ENCODE assay signal across 1 cellular context in the genomic region with DNA sequence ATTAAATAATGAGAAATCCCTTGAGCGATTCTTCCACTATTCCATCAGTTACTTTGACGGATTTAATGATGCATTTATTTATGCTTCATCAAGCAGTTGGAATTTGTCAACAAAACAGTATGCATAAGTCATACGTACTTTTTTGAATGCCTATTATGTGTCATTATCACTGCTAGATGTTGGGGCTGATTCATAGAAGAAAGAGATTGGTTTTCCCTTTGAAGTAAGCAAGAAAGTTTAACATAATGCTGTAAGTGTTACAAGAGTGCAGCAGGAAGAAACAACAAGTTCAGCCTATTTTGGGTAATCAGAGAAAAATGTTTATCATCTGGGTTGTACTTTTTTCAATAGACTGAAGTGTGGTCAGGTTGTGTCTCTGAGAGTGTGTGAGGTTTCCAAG.
A peak's percentile ranks its signal among the peaks of the same experiment; 100 is the strongest.
TF ChIP-seq lines count a peak whose summit lies in the region.

No MANE protein-coding gene starts in this region.

TF ChIP-seq in HEK293, 187 proteins besides CTCF, POLR2A, EP300 and RAD21 (continued from another document):
- TF ChIP-seq, protein P1, sequence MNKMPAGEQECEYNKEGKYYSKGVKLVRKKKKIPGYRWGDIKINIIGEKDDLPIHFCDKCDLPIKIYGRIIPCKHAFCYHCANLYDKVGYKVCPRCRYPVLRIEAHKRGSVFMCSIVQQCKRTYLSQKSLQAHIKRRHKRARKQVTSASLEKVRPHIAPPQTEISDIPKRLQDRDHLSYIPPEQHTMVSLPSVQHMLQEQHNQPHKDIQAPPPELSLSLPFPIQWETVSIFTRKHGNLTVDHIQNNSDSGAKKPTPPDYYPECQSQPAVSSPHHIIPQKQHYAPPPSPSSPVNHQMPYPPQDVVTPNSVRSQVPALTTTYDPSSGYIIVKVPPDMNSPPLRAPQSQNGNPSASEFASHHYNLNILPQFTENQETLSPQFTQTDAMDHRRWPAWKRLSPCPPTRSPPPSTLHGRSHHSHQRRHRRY (tag by site-specific recombination; IDR thresholded peaks at IDR 0.05), result no peak
- TF ChIP-seq, protein P2, sequence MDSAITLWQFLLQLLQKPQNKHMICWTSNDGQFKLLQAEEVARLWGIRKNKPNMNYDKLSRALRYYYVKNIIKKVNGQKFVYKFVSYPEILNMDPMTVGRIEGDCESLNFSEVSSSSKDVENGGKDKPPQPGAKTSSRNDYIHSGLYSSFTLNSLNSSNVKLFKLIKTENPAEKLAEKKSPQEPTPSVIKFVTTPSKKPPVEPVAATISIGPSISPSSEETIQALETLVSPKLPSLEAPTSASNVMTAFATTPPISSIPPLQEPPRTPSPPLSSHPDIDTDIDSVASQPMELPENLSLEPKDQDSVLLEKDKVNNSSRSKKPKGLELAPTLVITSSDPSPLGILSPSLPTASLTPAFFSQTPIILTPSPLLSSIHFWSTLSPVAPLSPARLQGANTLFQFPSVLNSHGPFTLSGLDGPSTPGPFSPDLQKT (IDR thresholded peaks at IDR 0.05; ENCODE audit: borderline replicate concordance, low read depth, low read length), result no peak
- TF ChIP-seq ZNF76 (tag by site-specific recombination; IDR thresholded peaks at IDR 0.05; ENCODE audit: borderline replicate concordance, low read depth), result no peak
- TF ChIP-seq, protein P3, sequence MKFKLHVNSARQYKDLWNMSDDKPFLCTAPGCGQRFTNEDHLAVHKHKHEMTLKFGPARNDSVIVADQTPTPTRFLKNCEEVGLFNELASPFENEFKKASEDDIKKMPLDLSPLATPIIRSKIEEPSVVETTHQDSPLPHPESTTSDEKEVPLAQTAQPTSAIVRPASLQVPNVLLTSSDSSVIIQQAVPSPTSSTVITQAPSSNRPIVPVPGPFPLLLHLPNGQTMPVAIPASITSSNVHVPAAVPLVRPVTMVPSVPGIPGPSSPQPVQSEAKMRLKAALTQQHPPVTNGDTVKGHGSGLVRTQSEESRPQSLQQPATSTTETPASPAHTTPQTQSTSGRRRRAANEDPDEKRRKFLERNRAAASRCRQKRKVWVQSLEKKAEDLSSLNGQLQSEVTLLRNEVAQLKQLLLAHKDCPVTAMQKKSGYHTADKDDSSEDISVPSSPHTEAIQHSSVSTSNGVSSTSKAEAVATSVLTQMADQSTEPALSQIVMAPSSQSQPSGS (tag by site-specific recombination; IDR thresholded peaks at IDR 0.05; ENCODE audit: low read depth), result no peak
- TF ChIP-seq, protein P4, sequence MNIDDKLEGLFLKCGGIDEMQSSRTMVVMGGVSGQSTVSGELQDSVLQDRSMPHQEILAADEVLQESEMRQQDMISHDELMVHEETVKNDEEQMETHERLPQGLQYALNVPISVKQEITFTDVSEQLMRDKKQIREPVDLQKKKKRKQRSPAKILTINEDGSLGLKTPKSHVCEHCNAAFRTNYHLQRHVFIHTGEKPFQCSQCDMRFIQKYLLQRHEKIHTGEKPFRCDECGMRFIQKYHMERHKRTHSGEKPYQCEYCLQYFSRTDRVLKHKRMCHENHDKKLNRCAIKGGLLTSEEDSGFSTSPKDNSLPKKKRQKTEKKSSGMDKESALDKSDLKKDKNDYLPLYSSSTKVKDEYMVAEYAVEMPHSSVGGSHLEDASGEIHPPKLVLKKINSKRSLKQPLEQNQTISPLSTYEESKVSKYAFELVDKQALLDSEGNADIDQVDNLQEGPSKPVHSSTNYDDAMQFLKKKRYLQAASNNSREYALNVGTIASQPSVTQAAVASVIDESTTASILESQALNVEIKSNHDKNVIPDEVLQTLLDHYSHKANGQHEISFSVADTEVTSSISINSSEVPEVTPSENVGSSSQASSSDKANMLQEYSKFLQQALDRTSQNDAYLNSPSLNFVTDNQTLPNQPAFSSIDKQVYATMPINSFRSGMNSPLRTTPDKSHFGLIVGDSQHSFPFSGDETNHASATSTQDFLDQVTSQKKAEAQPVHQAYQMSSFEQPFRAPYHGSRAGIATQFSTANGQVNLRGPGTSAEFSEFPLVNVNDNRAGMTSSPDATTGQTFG (tag by site-specific recombination; IDR thresholded peaks at IDR 0.05; ENCODE audit: borderline replicate concordance), result no peak
- no peak for TF ChIP-seq REPIN1 (tag by site-specific recombination; IDR thresholded peaks at IDR 0.05; ENCODE audit: low read depth)
- TF ChIP-seq ZNF202 (tag by site-specific recombination; IDR thresholded peaks at IDR 0.05; ENCODE audit: borderline replicate concordance), result no peak
- TF ChIP-seq, protein P5, sequence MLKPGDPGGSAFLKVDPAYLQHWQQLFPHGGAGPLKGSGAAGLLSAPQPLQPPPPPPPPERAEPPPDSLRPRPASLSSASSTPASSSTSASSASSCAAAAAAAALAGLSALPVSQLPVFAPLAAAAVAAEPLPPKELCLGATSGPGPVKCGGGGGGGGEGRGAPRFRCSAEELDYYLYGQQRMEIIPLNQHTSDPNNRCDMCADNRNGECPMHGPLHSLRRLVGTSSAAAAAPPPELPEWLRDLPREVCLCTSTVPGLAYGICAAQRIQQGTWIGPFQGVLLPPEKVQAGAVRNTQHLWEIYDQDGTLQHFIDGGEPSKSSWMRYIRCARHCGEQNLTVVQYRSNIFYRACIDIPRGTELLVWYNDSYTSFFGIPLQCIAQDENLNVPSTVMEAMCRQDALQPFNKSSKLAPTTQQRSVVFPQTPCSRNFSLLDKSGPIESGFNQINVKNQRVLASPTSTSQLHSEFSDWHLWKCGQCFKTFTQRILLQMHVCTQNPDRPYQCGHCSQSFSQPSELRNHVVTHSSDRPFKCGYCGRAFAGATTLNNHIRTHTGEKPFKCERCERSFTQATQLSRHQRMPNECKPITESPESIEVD (tag by site-specific recombination; IDR thresholded peaks at IDR 0.05), result peak; percentile 60
- TF ChIP-seq, protein P6, sequence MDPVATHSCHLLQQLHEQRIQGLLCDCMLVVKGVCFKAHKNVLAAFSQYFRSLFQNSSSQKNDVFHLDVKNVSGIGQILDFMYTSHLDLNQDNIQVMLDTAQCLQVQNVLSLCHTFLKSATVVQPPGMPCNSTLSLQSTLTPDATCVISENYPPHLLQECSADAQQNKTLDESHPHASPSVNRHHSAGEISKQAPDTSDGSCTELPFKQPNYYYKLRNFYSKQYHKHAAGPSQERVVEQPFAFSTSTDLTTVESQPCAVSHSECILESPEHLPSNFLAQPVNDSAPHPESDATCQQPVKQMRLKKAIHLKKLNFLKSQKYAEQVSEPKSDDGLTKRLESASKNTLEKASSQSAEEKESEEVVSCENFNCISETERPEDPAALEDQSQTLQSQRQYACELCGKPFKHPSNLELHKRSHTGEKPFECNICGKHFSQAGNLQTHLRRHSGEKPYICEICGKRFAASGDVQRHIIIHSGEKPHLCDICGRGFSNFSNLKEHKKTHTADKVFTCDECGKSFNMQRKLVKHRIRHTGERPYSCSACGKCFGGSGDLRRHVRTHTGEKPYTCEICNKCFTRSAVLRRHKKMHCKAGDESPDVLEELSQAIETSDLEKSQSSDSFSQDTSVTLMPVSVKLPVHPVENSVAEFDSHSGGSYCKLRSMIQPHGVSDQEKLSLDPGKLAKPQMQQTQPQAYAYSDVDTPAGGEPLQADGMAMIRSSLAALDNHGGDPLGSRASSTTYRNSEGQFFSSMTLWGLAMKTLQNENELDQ (tag by site-specific recombination; IDR thresholded peaks at IDR 0.05; ENCODE audit: low read depth), result no peak
- TF ChIP-seq SCRT1 (tag by site-specific recombination; IDR thresholded peaks at IDR 0.05; ENCODE audit: borderline replicate concordance), result no peak
- 0 out of 2 replicates have a peak, but pooled peaks have one; percentile 8 for TF ChIP-seq FEZF1 (tag by site-specific recombination; IDR thresholded peaks at IDR 0.05)
- no peak for TF ChIP-seq GLI4 (tag by site-specific recombination; IDR thresholded peaks at IDR 0.05)
- TF ChIP-seq ZNF654 (tag by site-specific recombination; IDR thresholded peaks at IDR 0.05; ENCODE audit: low read depth), result no peak
- no peak for TF ChIP-seq HOXD13 (CRISPR knock-in tag; IDR thresholded peaks at IDR 0.05; ENCODE audit: borderline replicate concordance)
- no peak for TF ChIP-seq ZNF155 (tag by site-specific recombination; IDR thresholded peaks at IDR 0.05)
- TF ChIP-seq KLF7 (tag by site-specific recombination; IDR thresholded peaks at IDR 0.05; ENCODE audit: borderline replicate concordance), result no peak
- TF ChIP-seq ZNF664 (tag by site-specific recombination; IDR thresholded peaks at IDR 0.05), result no peak
- no peak for TF ChIP-seq ZNF548 (tag by site-specific recombination; IDR thresholded peaks at IDR 0.05)
- TF ChIP-seq, protein P7, sequence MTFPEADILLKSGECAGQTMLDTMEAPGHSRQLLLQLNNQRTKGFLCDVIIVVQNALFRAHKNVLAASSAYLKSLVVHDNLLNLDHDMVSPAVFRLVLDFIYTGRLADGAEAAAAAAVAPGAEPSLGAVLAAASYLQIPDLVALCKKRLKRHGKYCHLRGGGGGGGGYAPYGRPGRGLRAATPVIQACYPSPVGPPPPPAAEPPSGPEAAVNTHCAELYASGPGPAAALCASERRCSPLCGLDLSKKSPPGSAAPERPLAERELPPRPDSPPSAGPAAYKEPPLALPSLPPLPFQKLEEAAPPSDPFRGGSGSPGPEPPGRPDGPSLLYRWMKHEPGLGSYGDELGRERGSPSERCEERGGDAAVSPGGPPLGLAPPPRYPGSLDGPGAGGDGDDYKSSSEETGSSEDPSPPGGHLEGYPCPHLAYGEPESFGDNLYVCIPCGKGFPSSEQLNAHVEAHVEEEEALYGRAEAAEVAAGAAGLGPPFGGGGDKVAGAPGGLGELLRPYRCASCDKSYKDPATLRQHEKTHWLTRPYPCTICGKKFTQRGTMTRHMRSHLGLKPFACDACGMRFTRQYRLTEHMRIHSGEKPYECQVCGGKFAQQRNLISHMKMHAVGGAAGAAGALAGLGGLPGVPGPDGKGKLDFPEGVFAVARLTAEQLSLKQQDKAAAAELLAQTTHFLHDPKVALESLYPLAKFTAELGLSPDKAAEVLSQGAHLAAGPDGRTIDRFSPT (tag by site-specific recombination; IDR thresholded peaks at IDR 0.05), result 0 out of 2 replicates have a peak, but pooled peaks have one; percentile 32
- no peak for TF ChIP-seq SP3 (tag by site-specific recombination; IDR thresholded peaks at IDR 0.05)
TF ChIP-seq in HEK293: peak in this region for 6.
